Comparison of ENCODE assay signal across 1 cellular context in genomic region chr2:218710687-218711549, GRCh38.
TF ChIP-seq lines count a peak whose summit lies in the region.

Gene TTLL4 (plus strand): TSS chr2:218710835. CDS start chr2:218737677, 26,842 bp downstream.

TF ChIP-seq in HepG2, 621 proteins besides CTCF, POLR2A, EP300 and RAD21 (continued from another document and continues in another):
- TF ChIP-seq UBTF (CRISPR knock-in tag; IDR thresholded peaks at IDR 0.05), result peak; percentile 95
- TF ChIP-seq MEIS2 (CRISPR knock-in tag; IDR thresholded peaks at IDR 0.05), result peak; percentile 82; the same call in 1 of the 2 replicates
- TF ChIP-seq PRDM10 (CRISPR knock-in tag; IDR thresholded peaks at IDR 0.05; ENCODE audit: low read depth), result peak; percentile 29; the same call in 1 of the 2 replicates
- TF ChIP-seq ZBTB3 (CRISPR knock-in tag; IDR thresholded peaks at IDR 0.05; ENCODE audit: borderline replicate concordance, low read depth), result no peak; the same call in 1 of the 2 replicates
- peak; percentile 60; the same call in 1 of the 2 replicates for TF ChIP-seq ZNF12 (CRISPR knock-in tag; IDR thresholded peaks at IDR 0.05)
- TF ChIP-seq, protein P1, sequence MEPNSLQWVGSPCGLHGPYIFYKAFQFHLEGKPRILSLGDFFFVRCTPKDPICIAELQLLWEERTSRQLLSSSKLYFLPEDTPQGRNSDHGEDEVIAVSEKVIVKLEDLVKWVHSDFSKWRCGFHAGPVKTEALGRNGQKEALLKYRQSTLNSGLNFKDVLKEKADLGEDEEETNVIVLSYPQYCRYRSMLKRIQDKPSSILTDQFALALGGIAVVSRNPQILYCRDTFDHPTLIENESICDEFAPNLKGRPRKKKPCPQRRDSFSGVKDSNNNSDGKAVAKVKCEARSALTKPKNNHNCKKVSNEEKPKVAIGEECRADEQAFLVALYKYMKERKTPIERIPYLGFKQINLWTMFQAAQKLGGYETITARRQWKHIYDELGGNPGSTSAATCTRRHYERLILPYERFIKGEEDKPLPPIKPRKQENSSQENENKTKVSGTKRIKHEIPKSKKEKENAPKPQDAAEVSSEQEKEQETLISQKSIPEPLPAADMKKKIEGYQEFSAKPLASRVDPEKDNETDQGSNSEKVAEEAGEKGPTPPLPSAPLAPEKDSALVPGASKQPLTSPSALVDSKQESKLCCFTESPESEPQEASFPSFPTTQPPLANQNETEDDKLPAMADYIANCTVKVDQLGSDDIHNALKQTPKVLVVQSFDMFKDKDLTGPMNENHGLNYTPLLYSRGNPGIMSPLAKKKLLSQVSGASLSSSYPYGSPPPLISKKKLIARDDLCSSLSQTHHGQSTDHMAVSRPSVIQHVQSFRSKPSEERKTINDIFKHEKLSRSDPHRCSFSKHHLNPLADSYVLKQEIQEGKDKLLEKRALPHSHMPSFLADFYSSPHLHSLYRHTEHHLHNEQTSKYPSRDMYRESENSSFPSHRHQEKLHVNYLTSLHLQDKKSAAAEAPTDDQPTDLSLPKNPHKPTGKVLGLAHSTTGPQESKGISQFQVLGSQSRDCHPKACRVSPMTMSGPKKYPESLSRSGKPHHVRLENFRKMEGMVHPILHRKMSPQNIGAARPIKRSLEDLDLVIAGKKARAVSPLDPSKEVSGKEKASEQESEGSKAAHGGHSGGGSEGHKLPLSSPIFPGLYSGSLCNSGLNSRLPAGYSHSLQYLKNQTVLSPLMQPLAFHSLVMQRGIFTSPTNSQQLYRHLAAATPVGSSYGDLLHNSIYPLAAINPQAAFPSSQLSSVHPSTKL (CRISPR knock-in tag; IDR thresholded peaks at IDR 0.05), result peak; percentile 80
- no peak for TF ChIP-seq ZEB1 (IDR thresholded peaks at IDR 0.05; ENCODE audit: insufficient replicate concordance, low read depth)
- peak; percentile 98 for TF ChIP-seq KDM5B (CRISPR knock-in tag; IDR thresholded peaks at IDR 0.05; ENCODE audit: borderline replicate concordance)
- TF ChIP-seq SMARCE1 (IDR thresholded peaks at IDR 0.05; ENCODE audit: borderline replicate concordance), result no peak
- peak; percentile 73; the same call in 1 of the 2 replicates for TF ChIP-seq ZNF160 (CRISPR knock-in tag; IDR thresholded peaks at IDR 0.05)
- TF ChIP-seq, protein P2, sequence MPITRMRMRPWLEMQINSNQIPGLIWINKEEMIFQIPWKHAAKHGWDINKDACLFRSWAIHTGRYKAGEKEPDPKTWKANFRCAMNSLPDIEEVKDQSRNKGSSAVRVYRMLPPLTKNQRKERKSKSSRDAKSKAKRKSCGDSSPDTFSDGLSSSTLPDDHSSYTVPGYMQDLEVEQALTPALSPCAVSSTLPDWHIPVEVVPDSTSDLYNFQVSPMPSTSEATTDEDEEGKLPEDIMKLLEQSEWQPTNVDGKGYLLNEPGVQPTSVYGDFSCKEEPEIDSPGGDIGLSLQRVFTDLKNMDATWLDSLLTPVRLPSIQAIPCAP (CRISPR knock-in tag; IDR thresholded peaks at IDR 0.05; ENCODE audit: low read depth), result peak; percentile 86; the same call in 1 of the 2 replicates
- TF ChIP-seq, protein P3, sequence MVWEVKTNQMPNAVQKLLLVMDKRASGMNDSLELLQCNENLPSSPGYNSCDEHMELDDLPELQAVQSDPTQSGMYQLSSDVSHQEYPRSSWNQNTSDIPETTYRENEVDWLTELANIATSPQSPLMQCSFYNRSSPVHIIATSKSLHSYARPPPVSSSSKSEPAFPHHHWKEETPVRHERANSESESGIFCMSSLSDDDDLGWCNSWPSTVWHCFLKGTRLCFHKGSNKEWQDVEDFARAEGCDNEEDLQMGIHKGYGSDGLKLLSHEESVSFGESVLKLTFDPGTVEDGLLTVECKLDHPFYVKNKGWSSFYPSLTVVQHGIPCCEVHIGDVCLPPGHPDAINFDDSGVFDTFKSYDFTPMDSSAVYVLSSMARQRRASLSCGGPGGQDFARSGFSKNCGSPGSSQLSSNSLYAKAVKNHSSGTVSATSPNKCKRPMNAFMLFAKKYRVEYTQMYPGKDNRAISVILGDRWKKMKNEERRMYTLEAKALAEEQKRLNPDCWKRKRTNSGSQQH (CRISPR knock-in tag; IDR thresholded peaks at IDR 0.05; ENCODE audit: low read depth), result peak; percentile 96
- peak; percentile 94 for TF ChIP-seq TGIF2 (CRISPR knock-in tag; IDR thresholded peaks at IDR 0.05)
- TF ChIP-seq, protein P4, sequence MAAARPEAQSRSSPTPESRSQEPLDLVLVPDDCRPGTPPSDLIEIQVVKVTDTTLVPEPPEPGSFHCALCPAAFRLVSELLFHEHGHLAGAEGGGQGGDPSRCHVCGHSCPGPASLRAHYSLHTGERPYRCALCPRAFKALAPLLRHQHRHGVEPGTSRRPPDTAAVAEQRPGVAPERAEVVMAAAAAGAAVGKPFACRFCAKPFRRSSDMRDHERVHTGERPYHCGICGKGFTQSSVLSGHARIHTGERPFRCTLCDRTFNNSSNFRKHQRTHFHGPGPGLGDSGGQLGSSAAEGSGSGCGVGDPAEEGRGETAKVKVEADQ (CRISPR knock-in tag; IDR thresholded peaks at IDR 0.05; ENCODE audit: borderline replicate concordance), result peak; percentile 95
- TF ChIP-seq, protein P5, sequence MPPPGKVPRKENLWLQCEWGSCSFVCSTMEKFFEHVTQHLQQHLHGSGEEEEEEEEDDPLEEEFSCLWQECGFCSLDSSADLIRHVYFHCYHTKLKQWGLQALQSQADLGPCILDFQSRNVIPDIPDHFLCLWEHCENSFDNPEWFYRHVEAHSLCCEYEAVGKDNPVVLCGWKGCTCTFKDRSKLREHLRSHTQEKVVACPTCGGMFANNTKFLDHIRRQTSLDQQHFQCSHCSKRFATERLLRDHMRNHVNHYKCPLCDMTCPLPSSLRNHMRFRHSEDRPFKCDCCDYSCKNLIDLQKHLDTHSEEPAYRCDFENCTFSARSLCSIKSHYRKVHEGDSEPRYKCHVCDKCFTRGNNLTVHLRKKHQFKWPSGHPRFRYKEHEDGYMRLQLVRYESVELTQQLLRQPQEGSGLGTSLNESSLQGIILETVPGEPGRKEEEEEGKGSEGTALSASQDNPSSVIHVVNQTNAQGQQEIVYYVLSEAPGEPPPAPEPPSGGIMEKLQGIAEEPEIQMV (CRISPR knock-in tag; IDR thresholded peaks at IDR 0.05; ENCODE audit: low read depth), result peak; percentile 83
- TF ChIP-seq, protein P6, sequence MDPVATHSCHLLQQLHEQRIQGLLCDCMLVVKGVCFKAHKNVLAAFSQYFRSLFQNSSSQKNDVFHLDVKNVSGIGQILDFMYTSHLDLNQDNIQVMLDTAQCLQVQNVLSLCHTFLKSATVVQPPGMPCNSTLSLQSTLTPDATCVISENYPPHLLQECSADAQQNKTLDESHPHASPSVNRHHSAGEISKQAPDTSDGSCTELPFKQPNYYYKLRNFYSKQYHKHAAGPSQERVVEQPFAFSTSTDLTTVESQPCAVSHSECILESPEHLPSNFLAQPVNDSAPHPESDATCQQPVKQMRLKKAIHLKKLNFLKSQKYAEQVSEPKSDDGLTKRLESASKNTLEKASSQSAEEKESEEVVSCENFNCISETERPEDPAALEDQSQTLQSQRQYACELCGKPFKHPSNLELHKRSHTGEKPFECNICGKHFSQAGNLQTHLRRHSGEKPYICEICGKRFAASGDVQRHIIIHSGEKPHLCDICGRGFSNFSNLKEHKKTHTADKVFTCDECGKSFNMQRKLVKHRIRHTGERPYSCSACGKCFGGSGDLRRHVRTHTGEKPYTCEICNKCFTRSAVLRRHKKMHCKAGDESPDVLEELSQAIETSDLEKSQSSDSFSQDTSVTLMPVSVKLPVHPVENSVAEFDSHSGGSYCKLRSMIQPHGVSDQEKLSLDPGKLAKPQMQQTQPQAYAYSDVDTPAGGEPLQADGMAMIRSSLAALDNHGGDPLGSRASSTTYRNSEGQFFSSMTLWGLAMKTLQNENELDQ (CRISPR knock-in tag; IDR thresholded peaks at IDR 0.05; ENCODE audit: borderline replicate concordance), result no peak
- TF ChIP-seq, protein P7, sequence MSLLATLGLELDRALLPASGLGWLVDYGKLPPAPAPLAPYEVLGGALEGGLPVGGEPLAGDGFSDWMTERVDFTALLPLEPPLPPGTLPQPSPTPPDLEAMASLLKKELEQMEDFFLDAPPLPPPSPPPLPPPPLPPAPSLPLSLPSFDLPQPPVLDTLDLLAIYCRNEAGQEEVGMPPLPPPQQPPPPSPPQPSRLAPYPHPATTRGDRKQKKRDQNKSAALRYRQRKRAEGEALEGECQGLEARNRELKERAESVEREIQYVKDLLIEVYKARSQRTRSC (CRISPR knock-in tag; IDR thresholded peaks at IDR 0.05; ENCODE audit: low read depth), result no peak
- TF ChIP-seq, protein P8, sequence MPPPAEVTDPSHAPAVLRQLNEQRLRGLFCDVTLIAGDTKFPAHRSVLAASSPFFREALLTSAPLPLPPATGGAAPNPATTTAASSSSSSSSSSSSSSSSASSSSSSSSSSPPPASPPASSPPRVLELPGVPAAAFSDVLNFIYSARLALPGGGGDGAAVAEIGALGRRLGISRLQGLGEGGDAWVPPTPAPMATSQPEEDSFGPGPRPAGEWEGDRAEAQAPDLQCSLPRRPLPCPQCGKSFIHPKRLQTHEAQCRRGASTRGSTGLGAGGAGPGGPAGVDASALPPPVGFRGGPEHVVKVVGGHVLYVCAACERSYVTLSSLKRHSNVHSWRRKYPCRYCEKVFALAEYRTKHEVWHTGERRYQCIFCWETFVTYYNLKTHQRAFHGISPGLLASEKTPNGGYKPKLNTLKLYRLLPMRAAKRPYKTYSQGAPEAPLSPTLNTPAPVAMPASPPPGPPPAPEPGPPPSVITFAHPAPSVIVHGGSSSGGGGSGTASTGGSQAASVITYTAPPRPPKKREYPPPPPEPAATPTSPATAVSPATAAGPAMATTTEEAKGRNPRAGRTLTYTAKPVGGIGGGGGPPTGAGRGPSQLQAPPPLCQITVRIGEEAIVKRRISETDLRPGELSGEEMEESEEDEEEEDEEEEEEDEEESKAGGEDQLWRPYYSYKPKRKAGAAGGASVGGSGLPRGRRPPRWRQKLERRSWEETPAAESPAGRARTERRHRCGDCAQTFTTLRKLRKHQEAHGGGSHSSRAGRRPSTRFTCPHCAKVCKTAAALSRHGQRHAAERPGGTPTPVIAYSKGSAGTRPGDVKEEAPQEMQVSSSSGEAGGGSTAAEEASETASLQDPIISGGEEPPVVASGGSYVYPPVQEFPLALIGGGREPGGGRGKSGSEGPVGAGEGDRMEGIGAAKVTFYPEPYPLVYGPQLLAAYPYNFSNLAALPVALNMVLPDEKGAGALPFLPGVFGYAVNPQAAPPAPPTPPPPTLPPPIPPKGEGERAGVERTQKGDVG (CRISPR knock-in tag; IDR thresholded peaks at IDR 0.05; ENCODE audit: borderline replicate concordance), result 0 out of 2 replicates have a peak, but pooled peaks have one; percentile 87
- TF ChIP-seq, protein P9, sequence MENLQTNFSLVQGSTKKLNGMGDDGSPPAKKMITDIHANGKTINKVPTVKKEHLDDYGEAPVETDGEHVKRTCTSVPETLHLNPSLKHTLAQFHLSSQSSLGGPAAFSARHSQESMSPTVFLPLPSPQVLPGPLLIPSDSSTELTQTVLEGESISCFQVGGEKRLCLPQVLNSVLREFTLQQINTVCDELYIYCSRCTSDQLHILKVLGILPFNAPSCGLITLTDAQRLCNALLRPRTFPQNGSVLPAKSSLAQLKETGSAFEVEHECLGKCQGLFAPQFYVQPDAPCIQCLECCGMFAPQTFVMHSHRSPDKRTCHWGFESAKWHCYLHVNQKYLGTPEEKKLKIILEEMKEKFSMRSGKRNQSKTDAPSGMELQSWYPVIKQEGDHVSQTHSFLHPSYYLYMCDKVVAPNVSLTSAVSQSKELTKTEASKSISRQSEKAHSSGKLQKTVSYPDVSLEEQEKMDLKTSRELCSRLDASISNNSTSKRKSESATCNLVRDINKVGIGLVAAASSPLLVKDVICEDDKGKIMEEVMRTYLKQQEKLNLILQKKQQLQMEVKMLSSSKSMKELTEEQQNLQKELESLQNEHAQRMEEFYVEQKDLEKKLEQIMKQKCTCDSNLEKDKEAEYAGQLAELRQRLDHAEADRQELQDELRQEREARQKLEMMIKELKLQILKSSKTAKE (CRISPR knock-in tag; IDR thresholded peaks at IDR 0.05; ENCODE audit: borderline replicate concordance), result no peak
- TF ChIP-seq GTF3A (CRISPR knock-in tag; conservative IDR thresholded peaks at IDR 0.05), result peak; percentile 96
- peak; percentile 97 for TF ChIP-seq ZNF414 (CRISPR knock-in tag; IDR thresholded peaks at IDR 0.05)
- TF ChIP-seq ZNF792 (CRISPR knock-in tag; IDR thresholded peaks at IDR 0.05), result peak; percentile 83
- peak; percentile 90 for TF ChIP-seq SAFB2 (CRISPR knock-in tag; IDR thresholded peaks at IDR 0.05; ENCODE audit: borderline replicate concordance, low read depth)
- TF ChIP-seq SRSF9 (IDR thresholded peaks at IDR 0.05; ENCODE audit: borderline replicate concordance, insufficient read depth, low read depth, low read length, poor library complexity, severe bottlenecking), result no peak
